ENCODE assay signal across 15 cellular contexts in the genomic region with DNA sequence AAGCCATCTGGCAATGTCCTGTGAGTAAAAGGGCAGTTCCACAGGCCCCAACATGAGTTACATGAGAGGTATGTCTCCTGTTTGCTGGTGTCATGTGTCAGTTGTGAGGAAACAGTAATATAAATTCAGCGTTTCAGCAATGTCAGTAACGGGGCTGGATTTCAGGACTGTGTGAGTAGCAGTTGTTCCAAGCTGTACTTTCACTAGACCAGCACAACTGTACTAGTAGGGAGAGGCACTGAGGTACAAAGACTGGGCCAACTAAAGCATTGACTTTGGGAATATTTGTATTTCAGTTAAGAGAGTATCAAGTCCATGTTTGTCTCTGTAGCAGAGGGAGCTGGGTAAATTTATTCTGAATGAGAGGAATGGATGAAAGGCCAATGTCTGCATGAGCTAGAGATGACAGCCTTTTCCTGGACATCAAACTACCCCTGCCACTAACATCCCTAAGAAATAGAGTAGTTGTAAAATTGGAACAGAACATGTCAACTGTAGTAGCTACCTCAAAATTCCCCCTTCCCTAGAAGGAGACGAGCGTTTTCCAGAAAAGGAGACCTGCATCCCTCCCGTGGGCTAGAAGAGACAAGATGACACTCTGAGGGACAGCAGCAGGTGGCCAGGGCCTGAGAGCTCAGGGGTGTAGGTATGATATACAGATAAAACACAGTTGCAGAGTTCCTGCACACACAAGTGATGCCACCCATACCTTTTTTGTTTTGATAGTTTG. TPM values are rescaled to one million over a fixed set of nuclear protein-coding genes. Genes with fewer than 3 reads are reported as not detected.
DNase-seq lines count a peak whose midpoint lies in the region; ATAC-seq, FAIRE-seq and TF ChIP-seq lines count a peak whose summit lies in the region.
"Had no signal": no experiment of that assay in that cellular context is flagged by ENCODE, and none has a peak within 500 bp of the region (broad histone marks: within the 10 kb centered on the region; RNA-seq: fewer than 3 reads in every experiment).

No MANE protein-coding gene starts in this region.

- H3K27ac ChIP-seq in dorsolateral prefrontal cortex, result peak overlapping the region in 51 of 59 donors; percentile 3 to 84 (median 62)

- H3K4me1 Mint-ChIP-seq in neural crest cell, result peaks cover 37% of the 10 kb centered on the region
- H3K4me1 Mint-ChIP-seq: B cell had no signal

- no peak overlapping the region for H3K4me3 Mint-ChIP-seq in neural crest cell
- H3K4me3 Mint-ChIP-seq: activated T-cell treated with anti-CD3 and anti-CD28 coated beads, Interleukin-2, amount 50 U/mL, for 72 hours; B cell; stimulated activated naive B cell treated with anti-CD40 and anti-IgM and Interleukin-4, amounts not matched to agents 10 μg/mL and 1 μg/mL and 100 μg/mL, for 72 hours had no signal

- peak; percentile 61 for DNase-seq in HCEC 1CT
- no peak for DNase-seq in dorsolateral prefrontal cortex
- DNase-seq in neural crest cell (ENCODE audit: low read depth, low spot score), result no peak
- no peak for DNase-seq in frontal cortex (ENCODE audit: low spot score in 2 of 2)
- DNase-seq in stimulated activated CD8-positive, alpha-beta memory T cell treated with anti-CD3 and anti-CD28 coated beads, Interleukin-4, amount 100 ng/mL, for 48 hours, result no peak
- DNase-seq: activated CD4-positive, alpha-beta T cell treated with anti-CD3 and anti-CD28 coated beads for 4 hours; activated T-cell treated with anti-CD3 and anti-CD28 coated beads, Interleukin-2, amount 50 U/mL, for 72 hours; DND-41; hippocampal formation; stimulated activated naive B cell treated with anti-CD40 and anti-IgM and Interleukin-4, amounts not matched to agents 10 μg/mL and 1 μg/mL and 100 μg/mL, for 72 hours had no signal

- intact Hi-C loops in dorsolateral prefrontal cortex (cut with DNase I), result no loop called here

- peak overlapping the region; percentile 83 for H3K27ac Mint-ChIP-seq in neural crest cell (ENCODE audit: unreplicated experiment)
- H3K27ac Mint-ChIP-seq: activated T-cell treated with anti-CD3 and anti-CD28 coated beads, Interleukin-2, amount 50 U/mL, for 72 hours; B cell; stimulated activated naive B cell treated with anti-CD40 and anti-IgM and Interleukin-4, amounts not matched to agents 10 μg/mL and 1 μg/mL and 100 μg/mL, for 72 hours had no signal

- H3K27me3 Mint-ChIP-seq in neural crest cell (ENCODE audit: low read depth), result no peaks in the 10 kb centered on the region
- H3K27me3 Mint-ChIP-seq: B cell; stimulated activated naive B cell treated with anti-CD40 and anti-IgM and Interleukin-4, amounts not matched to agents 10 μg/mL and 1 μg/mL and 100 μg/mL, for 72 hours had no signal

- no peak for FAIRE-seq in frontal cortex (lab: Jason Lieb, UNC)
- FAIRE-seq: GM12892 had no signal

- H3K9me3 Mint-ChIP-seq in neural crest cell, result no peaks in the 10 kb centered on the region
- H3K9me3 Mint-ChIP-seq: activated T-cell treated with anti-CD3 and anti-CD28 coated beads, Interleukin-2, amount 50 U/mL, for 72 hours; stimulated activated naive B cell treated with anti-CD40 and anti-IgM and Interleukin-4, amounts not matched to agents 10 μg/mL and 1 μg/mL and 100 μg/mL, for 72 hours had no signal

- H3K36me3 Mint-ChIP-seq in neural crest cell (ENCODE audit: low read depth), result peaks cover 9% of the 10 kb centered on the region

- H3K27me3 ChIP-seq in dorsolateral prefrontal cortex, result no peaks in the 10 kb centered on the region

- ATAC-seq in HG03521 (IDR thresholded peaks at IDR 0.05; ENCODE audit: unreplicated experiment), result no peak
- ATAC-seq: activated T-cell treated with anti-CD3 and anti-CD28 coated beads, Interleukin-2, amount 50 U/mL, for 72 hours; stimulated activated naive B cell treated with anti-CD40 and anti-IgM and Interleukin-4, amounts not matched to agents 10 μg/mL and 1 μg/mL and 100 μg/mL, for 72 hours had no signal

- TF ChIP-seq CTCF in dorsolateral prefrontal cortex (IDR thresholded peaks at IDR 0.05 in 54 of 56, conservative IDR thresholded peaks at IDR 0.05 in 2 of 56; ENCODE audit: low read depth in 1 of 56, partially characterized antibody in 56 of 56) (no peak), neural crest cell (conservative IDR thresholded peaks at IDR 0.05) (no peak)

- no peak overlapping the region for H3K4me3 ChIP-seq in dorsolateral prefrontal cortex

RNA-seq across cellular contexts. Expression of a gene that starts 24.4 kb away (rescaled TPM):
- total RNA-seq in dorsolateral prefrontal cortex (10 to 100 TPM; 38.9 to 64.3 (median 51.5) TPM), neural crest cell (85.7 and 89.0 TPM in 2 replicates), frontal cortex (38.3 TPM)

RNA-seq across cellular contexts. Expression of a gene that starts 24.5 kb away (rescaled TPM):
- total RNA-seq in dorsolateral prefrontal cortex (10 to 100 TPM in 1 of 120 experiments, 1 to 10 TPM in 119; 4.1 to 10.9 (median 6.5) TPM), neural crest cell (11.8 and 12.8 TPM in 2 replicates), frontal cortex (10.6 TPM)

RNA-seq across cellular contexts. Expression of a gene that starts 35.3 kb away (rescaled TPM):
- total RNA-seq in dorsolateral prefrontal cortex (not detected), neural crest cell (not detected in 2 replicates), frontal cortex (not detected)
- total RNA-seq: activated T-cell treated with anti-CD3 and anti-CD28 coated beads, Interleukin-2, amount 50 U/mL, for 72 hours; B cell; lung microvascular endothelial cell; T-helper 1 cell treated with Interleukin-12 subunit alpha and Interleukin-12 subunit beta and Interleukin-4 antibody, amounts not matched to agents 30 ng/mL and 1 ng/mL, for 36 hours had no signal

RNA-seq across cellular contexts. Expression of a gene that starts 48.9 kb away (rescaled TPM):
- total RNA-seq in dorsolateral prefrontal cortex (under 1 TPM in 34 of 120 experiments, not detected in 86; 0.13 to 0.93 (median 0.33) TPM), neural crest cell (4.1 and 5.8 TPM in 2 replicates), frontal cortex (not detected)
- total RNA-seq: activated T-cell treated with anti-CD3 and anti-CD28 coated beads, Interleukin-2, amount 50 U/mL, for 72 hours; B cell; lung microvascular endothelial cell; T-helper 1 cell treated with Interleukin-12 subunit alpha and Interleukin-12 subunit beta and Interleukin-4 antibody, amounts not matched to agents 30 ng/mL and 1 ng/mL, for 36 hours had no signal

RNA-seq across cellular contexts. Expression of a gene that starts 54.7 kb away (rescaled TPM):
- total RNA-seq in dorsolateral prefrontal cortex, result 1 to 10 TPM in 33 of 120 experiments, under 1 TPM in 73, not detected in 14; 0.24 to 2.5 (median 0.77) TPM
- total RNA-seq in neural crest cell, result 52.4 and 54.2 TPM in 2 replicates
- total RNA-seq in frontal cortex, result under 0.01 TPM
- total RNA-seq: B cell; lung microvascular endothelial cell; T-helper 1 cell treated with Interleukin-12 subunit alpha and Interleukin-12 subunit beta and Interleukin-4 antibody, amounts not matched to agents 30 ng/mL and 1 ng/mL, for 36 hours had no signal
